In genomic region chr6:30836431-30836866, GRCh38 we compare ENCODE assay signal across 11 cellular contexts. TPM values are rescaled to one million over a fixed set of nuclear protein-coding genes. Genes with fewer than 3 reads are reported as not detected.
DNase-seq lines count a peak whose midpoint lies in the region; ATAC-seq and TF ChIP-seq lines count a peak whose summit lies in the region.
"Had no signal": no experiment of that assay in that cellular context is flagged by ENCODE, and none has a peak within 500 bp of the region (broad histone marks: within the 10 kb centered on the region; RNA-seq: fewer than 3 reads in every experiment).

No MANE protein-coding gene starts in this region.

- peak; percentile 63 for DNase-seq in GM04504 (ENCODE audit: low read depth)
- DNase-seq in hepatic stellate cell (ENCODE audit: low spot score): peak; percentile 36
- DNase-seq in thoracic aorta (ENCODE audit: low spot score): peak; percentile 29
- no peak for DNase-seq in GM10248 (ENCODE audit: extremely low spot score)
- DNase-seq in NCI-H526 treated with DMSO at 0.1 percent for 48 hours (lab: John Stamatoyannopoulos, UW): no peak
- no peak for DNase-seq in kidney tubule cell (ENCODE audit: low spot score)
- DNase-seq: Calu3, naive B cell, NCI-H345 had no signal

- H3K4me3 Mint-ChIP-seq in brain: peak overlapping the region in 1 of 5 experiments; percentile 18

- H3K4me1 ChIP-seq in thoracic aorta (ENCODE audit: control insufficient read depth in 1 of 2, low read depth in 2 of 2): peaks cover 3 to 20% of the 10 kb centered on the region in 2 donors

- peaks cover 4% of the 10 kb centered on the region for H3K27me3 Mint-ChIP-seq in brain
- H3K27me3 Mint-ChIP-seq: naive B cell had no signal

- no peaks in the 10 kb centered on the region for H3K36me3 ChIP-seq in thoracic aorta

- peak overlapping the region in 4 of 5 experiments; percentile 46 to 77 (median 64) for H3K27ac Mint-ChIP-seq in brain

- no peak overlapping the region for H3K4me3 ChIP-seq in thoracic aorta

- peaks cover 32% of the 10 kb centered on the region for H3K4me1 Mint-ChIP-seq in brain

- CTCF ChIA-PET in GM10248 (lab: Yijun Ruan, JAX): interaction anchor here (0.8 to 21.1 kb wide), 9 partner anchors 9 to 251 kb away, joined by 3 to 252 read pairs (median 4); partner anchors contain the start of gene VARS2

- no peaks in the 10 kb centered on the region for H3K9me3 Mint-ChIP-seq in brain
- H3K9me3 Mint-ChIP-seq: naive B cell had no signal

- no peak for TF ChIP-seq CTCF in brain (conservative IDR thresholded peaks at IDR 0.05)
- TF ChIP-seq CTCF in thoracic aorta (IDR thresholded peaks at IDR 0.05): no peak
- no peak for TF ChIP-seq CTCF in GM10248 (IDR thresholded peaks at IDR 0.05; ENCODE audit: control extremely low read depth, extremely low read depth, low read depth, missing control alignments)

- peak; percentile 71 for ATAC-seq in thoracic aorta (ENCODE audit: insufficient number of reproducible peaks, low FRiP score, low read depth)
- ATAC-seq in GM21737 (IDR thresholded peaks at IDR 0.05; ENCODE audit: unreplicated experiment): no peak

- H3K27ac ChIP-seq in thoracic aorta: peak overlapping the region; percentile 14 to 31

- H3K27me3 ChIP-seq in thoracic aorta (replicated peaks; ENCODE audit: insufficient read depth): no peaks in the 10 kb centered on the region

- H3K9me3 ChIP-seq in thoracic aorta: no peaks in the 10 kb centered on the region

- POLR2A ChIA-PET in GM10248 (lab: Yijun Ruan, JAX): no interaction called here

- H3K36me3 Mint-ChIP-seq in brain: no peaks in the 10 kb centered on the region
- H3K36me3 Mint-ChIP-seq: naive B cell had no signal

RNA-seq across cellular contexts. Expression of gene DDR1, which starts 47.9 kb away (rescaled TPM):
- 221 TPM for polyA plus RNA-seq in brain (ENCODE audit: insufficient read depth, low read depth, low replicate concordance)
- 10 to 100 TPM; 22.1 to 23.8 TPM for total RNA-seq in thoracic aorta

Comparison
In these comparisons a context has a peak if more than half of its experiments do, and no peak if none do; other contexts are left out.
1. DNase-seq: peak in GM04504 (single experiment), hepatic stellate cell (single experiment) and thoracic aorta (single experiment); none in GM10248 (single experiment), NCI-H526 treated with DMSO at 0.1 percent for 48 hours (single experiment) and kidney tubule cell (single experiment).